ENCODE assay signal across 1 cellular context in the genomic region with DNA sequence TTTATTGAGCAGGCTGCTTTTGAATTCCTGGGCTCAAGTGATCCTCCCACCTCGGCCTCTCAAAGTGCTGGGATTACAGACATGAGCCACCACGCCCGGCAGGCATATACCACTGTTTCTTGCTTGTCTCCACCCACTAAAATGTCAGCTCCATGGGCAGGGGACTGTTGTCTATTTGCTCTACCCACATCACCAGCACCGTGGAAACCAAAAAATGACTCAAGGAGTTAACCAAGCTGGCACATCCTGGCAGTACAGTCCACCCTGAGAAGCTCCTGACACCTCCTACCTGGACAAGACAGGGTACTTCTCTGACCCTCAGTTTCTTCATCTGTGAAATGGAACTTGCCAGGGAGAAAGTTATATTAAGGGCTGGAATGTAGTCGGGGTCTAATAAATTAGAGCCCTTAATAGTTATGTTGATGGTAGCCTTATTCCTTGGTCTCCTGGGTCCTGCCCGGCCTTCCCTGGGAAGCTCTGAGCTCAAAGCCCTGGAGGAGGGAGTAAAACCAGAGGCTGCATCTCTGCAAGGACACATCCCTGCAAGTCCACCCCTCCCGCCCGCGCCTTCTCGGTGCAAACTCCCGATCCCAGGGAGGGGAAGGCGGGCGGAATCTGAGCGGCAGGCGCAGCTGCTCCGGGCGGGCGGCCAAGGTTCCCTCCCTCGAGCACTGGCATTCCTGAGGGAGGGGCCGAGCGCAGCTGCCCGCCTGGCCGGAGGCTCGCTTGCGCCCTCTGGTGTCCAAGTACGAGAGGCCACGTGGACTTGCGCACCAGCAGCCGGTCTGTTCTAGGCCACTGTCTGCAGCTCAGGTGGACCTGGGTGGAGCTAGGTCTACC.
A peak's percentile ranks its signal among the peaks of the same experiment; 100 is the strongest.
TF ChIP-seq lines count a peak whose summit lies in the region.

No MANE protein-coding gene starts in this region.

TF ChIP-seq in HepG2, 621 proteins besides CTCF, POLR2A, EP300 and RAD21 (continues in another document):
- TF ChIP-seq, protein P1, sequence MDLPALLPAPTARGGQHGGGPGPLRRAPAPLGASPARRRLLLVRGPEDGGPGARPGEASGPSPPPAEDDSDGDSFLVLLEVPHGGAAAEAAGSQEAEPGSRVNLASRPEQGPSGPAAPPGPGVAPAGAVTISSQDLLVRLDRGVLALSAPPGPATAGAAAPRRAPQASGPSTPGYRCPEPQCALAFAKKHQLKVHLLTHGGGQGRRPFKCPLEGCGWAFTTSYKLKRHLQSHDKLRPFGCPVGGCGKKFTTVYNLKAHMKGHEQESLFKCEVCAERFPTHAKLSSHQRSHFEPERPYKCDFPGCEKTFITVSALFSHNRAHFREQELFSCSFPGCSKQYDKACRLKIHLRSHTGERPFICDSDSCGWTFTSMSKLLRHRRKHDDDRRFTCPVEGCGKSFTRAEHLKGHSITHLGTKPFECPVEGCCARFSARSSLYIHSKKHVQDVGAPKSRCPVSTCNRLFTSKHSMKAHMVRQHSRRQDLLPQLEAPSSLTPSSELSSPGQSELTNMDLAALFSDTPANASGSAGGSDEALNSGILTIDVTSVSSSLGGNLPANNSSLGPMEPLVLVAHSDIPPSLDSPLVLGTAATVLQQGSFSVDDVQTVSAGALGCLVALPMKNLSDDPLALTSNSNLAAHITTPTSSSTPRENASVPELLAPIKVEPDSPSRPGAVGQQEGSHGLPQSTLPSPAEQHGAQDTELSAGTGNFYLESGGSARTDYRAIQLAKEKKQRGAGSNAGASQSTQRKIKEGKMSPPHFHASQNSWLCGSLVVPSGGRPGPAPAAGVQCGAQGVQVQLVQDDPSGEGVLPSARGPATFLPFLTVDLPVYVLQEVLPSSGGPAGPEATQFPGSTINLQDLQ (CRISPR knock-in tag; IDR thresholded peaks at IDR 0.05), result no peak
- TF ChIP-seq ZNF335 (CRISPR knock-in tag; IDR thresholded peaks at IDR 0.05) (no peak), ZNF670 (CRISPR knock-in tag; IDR thresholded peaks at IDR 0.05; ENCODE audit: borderline replicate concordance) (no peak), MZF1 (CRISPR knock-in tag; IDR thresholded peaks at IDR 0.05; ENCODE audit: borderline replicate concordance) (no peak), ZNF382 (CRISPR knock-in tag; IDR thresholded peaks at IDR 0.05; ENCODE audit: borderline replicate concordance) (no peak), KLF9 (CRISPR knock-in tag; IDR thresholded peaks at IDR 0.05; ENCODE audit: low read depth) (0 out of 2 replicates have a peak, but pooled peaks have one; percentile 73), ZIK1 (CRISPR knock-in tag; IDR thresholded peaks at IDR 0.05; ENCODE audit: borderline replicate concordance, low read depth) (peak; percentile 73; the same call in 1 of the 2 replicates), AGO1 (IDR thresholded peaks at IDR 0.05; ENCODE audit: low read depth, low read length, poor library complexity, severe bottlenecking) (no peak), CBFB (CRISPR knock-in tag; IDR thresholded peaks at IDR 0.05) (peak; percentile 85), ZNF10 (CRISPR knock-in tag; IDR thresholded peaks at IDR 0.05; ENCODE audit: borderline replicate concordance, low read depth) (no peak), ZNF841 (CRISPR knock-in tag; IDR thresholded peaks at IDR 0.05; ENCODE audit: borderline replicate concordance) (no peak), U2AF2 (IDR thresholded peaks at IDR 0.05; ENCODE audit: low read depth, low read length) (0 out of 2 replicates have a peak, but pooled peaks have one; percentile 55), GATAD2A (CRISPR knock-in tag; IDR thresholded peaks at IDR 0.05) (peak; percentile 82; the same call in 1 of the 2 replicates), MYC (CRISPR knock-in tag; IDR thresholded peaks at IDR 0.05; ENCODE audit: borderline replicate concordance) (peak; percentile 99), ZNF17 (CRISPR knock-in tag; IDR thresholded peaks at IDR 0.05) (no peak), ZFP36L1 (CRISPR knock-in tag; IDR thresholded peaks at IDR 0.05) (0 out of 2 replicates have a peak, but pooled peaks have one; percentile 32), ZNF501 (CRISPR knock-in tag; IDR thresholded peaks at IDR 0.05) (peak; percentile 70), SNRNP70 (IDR thresholded peaks at IDR 0.05; ENCODE audit: low read depth, low read length) (no peak), NFATC3 (CRISPR knock-in tag; IDR thresholded peaks at IDR 0.05) (no peak), TOPORS (CRISPR knock-in tag; IDR thresholded peaks at IDR 0.05) (no peak), KDM1A (CRISPR knock-in tag; IDR thresholded peaks at IDR 0.05) (no peak), PRMT3 (CRISPR knock-in tag; IDR thresholded peaks at IDR 0.05; ENCODE audit: borderline replicate concordance, low read depth) (no peak), TGIF2 (CRISPR knock-in tag; IDR thresholded peaks at IDR 0.05) (0 out of 2 replicates have a peak, but pooled peaks have one; percentile 62), CHCHD3 (CRISPR knock-in tag; IDR thresholded peaks at IDR 0.05) (no peak), ZNF354B (CRISPR knock-in tag; IDR thresholded peaks at IDR 0.05) (no peak), ZSCAN25 (CRISPR knock-in tag; IDR thresholded peaks at IDR 0.05) (peak; percentile 80), HMG20A (CRISPR knock-in tag; IDR thresholded peaks at IDR 0.05; ENCODE audit: borderline replicate concordance) (peak; percentile 53; the same call in 1 of the 2 replicates), ZNF790 (CRISPR knock-in tag; IDR thresholded peaks at IDR 0.05; ENCODE audit: borderline replicate concordance) (no peak), POLR2AphosphoS2 (IDR thresholded peaks at IDR 0.05; ENCODE audit: low read depth, low read length) (no peak), SRSF9 (IDR thresholded peaks at IDR 0.05; ENCODE audit: borderline replicate concordance, insufficient read depth, low read depth, low read length, poor library complexity, severe bottlenecking) (no peak), HMG20B (CRISPR knock-in tag; conservative IDR thresholded peaks at IDR 0.05) (0 out of 2 replicates have a peak, but pooled peaks have one; percentile 27), KDM4B (CRISPR knock-in tag; IDR thresholded peaks at IDR 0.05) (peak; percentile 63; the same call in 1 of the 2 replicates), MAZ (IDR thresholded peaks at IDR 0.05; ENCODE audit: borderline replicate concordance, low read depth, low read length) (peak; percentile 100), MAZ (CRISPR knock-in tag; IDR thresholded peaks at IDR 0.05; ENCODE audit: low read depth) (peak; percentile 100), GATAD1 (CRISPR knock-in tag; IDR thresholded peaks at IDR 0.05) (peak; percentile 60)
- TF ChIP-seq, protein P2, sequence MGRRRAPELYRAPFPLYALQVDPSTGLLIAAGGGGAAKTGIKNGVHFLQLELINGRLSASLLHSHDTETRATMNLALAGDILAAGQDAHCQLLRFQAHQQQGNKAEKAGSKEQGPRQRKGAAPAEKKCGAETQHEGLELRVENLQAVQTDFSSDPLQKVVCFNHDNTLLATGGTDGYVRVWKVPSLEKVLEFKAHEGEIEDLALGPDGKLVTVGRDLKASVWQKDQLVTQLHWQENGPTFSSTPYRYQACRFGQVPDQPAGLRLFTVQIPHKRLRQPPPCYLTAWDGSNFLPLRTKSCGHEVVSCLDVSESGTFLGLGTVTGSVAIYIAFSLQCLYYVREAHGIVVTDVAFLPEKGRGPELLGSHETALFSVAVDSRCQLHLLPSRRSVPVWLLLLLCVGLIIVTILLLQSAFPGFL (CRISPR knock-in tag; IDR thresholded peaks at IDR 0.05), result no peak
- TF ChIP-seq, protein P3, sequence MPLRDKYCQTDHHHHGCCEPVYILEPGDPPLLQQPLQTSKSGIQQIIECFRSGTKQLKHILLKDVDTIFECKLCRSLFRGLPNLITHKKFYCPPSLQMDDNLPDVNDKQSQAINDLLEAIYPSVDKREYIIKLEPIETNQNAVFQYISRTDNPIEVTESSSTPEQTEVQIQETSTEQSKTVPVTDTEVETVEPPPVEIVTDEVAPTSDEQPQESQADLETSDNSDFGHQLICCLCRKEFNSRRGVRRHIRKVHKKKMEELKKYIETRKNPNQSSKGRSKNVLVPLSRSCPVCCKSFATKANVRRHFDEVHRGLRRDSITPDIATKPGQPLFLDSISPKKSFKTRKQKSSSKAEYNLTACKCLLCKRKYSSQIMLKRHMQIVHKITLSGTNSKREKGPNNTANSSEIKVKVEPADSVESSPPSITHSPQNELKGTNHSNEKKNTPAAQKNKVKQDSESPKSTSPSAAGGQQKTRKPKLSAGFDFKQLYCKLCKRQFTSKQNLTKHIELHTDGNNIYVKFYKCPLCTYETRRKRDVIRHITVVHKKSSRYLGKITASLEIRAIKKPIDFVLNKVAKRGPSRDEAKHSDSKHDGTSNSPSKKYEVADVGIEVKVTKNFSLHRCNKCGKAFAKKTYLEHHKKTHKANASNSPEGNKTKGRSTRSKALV (CRISPR knock-in tag; IDR thresholded peaks at IDR 0.05), result 0 out of 2 replicates have a peak, but pooled peaks have one; percentile 43
- TF ChIP-seq, protein P4, sequence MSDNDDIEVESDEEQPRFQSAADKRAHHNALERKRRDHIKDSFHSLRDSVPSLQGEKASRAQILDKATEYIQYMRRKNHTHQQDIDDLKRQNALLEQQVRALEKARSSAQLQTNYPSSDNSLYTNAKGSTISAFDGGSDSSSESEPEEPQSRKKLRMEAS (IDR thresholded peaks at IDR 0.05), result peak; percentile 99
- TF ChIP-seq, protein P5, sequence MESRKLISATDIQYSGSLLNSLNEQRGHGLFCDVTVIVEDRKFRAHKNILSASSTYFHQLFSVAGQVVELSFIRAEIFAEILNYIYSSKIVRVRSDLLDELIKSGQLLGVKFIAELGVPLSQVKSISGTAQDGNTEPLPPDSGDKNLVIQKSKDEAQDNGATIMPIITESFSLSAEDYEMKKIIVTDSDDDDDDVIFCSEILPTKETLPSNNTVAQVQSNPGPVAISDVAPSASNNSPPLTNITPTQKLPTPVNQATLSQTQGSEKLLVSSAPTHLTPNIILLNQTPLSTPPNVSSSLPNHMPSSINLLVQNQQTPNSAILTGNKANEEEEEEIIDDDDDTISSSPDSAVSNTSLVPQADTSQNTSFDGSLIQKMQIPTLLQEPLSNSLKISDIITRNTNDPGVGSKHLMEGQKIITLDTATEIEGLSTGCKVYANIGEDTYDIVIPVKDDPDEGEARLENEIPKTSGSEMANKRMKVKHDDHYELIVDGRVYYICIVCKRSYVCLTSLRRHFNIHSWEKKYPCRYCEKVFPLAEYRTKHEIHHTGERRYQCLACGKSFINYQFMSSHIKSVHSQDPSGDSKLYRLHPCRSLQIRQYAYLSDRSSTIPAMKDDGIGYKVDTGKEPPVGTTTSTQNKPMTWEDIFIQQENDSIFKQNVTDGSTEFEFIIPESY (CRISPR knock-in tag; IDR thresholded peaks at IDR 0.05), result peak; percentile 67
- TF ChIP-seq, protein P6, sequence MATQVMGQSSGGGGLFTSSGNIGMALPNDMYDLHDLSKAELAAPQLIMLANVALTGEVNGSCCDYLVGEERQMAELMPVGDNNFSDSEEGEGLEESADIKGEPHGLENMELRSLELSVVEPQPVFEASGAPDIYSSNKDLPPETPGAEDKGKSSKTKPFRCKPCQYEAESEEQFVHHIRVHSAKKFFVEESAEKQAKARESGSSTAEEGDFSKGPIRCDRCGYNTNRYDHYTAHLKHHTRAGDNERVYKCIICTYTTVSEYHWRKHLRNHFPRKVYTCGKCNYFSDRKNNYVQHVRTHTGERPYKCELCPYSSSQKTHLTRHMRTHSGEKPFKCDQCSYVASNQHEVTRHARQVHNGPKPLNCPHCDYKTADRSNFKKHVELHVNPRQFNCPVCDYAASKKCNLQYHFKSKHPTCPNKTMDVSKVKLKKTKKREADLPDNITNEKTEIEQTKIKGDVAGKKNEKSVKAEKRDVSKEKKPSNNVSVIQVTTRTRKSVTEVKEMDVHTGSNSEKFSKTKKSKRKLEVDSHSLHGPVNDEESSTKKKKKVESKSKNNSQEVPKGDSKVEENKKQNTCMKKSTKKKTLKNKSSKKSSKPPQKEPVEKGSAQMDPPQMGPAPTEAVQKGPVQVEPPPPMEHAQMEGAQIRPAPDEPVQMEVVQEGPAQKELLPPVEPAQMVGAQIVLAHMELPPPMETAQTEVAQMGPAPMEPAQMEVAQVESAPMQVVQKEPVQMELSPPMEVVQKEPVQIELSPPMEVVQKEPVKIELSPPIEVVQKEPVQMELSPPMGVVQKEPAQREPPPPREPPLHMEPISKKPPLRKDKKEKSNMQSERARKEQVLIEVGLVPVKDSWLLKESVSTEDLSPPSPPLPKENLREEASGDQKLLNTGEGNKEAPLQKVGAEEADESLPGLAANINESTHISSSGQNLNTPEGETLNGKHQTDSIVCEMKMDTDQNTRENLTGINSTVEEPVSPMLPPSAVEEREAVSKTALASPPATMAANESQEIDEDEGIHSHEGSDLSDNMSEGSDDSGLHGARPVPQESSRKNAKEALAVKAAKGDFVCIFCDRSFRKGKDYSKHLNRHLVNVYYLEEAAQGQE (IDR thresholded peaks at IDR 0.05; ENCODE audit: borderline replicate concordance in 1 of 2, low read depth in 1 of 2, low read length in 2 of 2), result peak in 1 of 2 experiments; percentile 13; a peak in 1 of 4 replicates
- TF ChIP-seq, protein P7, sequence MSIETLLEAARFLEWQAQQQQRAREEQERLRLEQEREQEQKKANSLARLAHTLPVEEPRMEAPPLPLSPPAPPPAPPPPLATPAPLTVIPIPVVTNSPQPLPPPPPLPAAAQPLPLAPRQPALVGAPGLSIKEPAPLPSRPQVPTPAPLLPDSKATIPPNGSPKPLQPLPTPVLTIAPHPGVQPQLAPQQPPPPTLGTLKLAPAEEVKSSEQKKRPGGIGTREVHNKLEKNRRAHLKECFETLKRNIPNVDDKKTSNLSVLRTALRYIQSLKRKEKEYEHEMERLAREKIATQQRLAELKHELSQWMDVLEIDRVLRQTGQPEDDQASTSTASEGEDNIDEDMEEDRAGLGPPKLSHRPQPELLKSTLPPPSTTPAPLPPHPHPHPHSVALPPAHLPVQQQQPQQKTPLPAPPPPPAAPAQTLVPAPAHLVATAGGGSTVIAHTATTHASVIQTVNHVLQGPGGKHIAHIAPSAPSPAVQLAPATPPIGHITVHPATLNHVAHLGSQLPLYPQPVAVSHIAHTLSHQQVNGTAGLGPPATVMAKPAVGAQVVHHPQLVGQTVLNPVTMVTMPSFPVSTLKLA (IDR thresholded peaks at IDR 0.05), result peak; percentile 61
- TF ChIP-seq, protein P8, sequence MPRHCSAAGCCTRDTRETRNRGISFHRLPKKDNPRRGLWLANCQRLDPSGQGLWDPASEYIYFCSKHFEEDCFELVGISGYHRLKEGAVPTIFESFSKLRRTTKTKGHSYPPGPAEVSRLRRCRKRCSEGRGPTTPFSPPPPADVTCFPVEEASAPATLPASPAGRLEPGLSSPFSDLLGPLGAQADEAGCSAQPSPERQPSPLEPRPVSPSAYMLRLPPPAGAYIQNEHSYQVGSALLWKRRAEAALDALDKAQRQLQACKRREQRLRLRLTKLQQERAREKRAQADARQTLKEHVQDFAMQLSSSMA (CRISPR knock-in tag; IDR thresholded peaks at IDR 0.05), result no peak
- TF ChIP-seq, protein P9, sequence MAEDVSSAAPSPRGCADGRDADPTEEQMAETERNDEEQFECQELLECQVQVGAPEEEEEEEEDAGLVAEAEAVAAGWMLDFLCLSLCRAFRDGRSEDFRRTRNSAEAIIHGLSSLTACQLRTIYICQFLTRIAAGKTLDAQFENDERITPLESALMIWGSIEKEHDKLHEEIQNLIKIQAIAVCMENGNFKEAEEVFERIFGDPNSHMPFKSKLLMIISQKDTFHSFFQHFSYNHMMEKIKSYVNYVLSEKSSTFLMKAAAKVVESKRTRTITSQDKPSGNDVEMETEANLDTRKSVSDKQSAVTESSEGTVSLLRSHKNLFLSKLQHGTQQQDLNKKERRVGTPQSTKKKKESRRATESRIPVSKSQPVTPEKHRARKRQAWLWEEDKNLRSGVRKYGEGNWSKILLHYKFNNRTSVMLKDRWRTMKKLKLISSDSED (CRISPR knock-in tag; IDR thresholded peaks at IDR 0.05), result no peak
